Comparison of ENCODE assay signal across 14 cellular contexts in the genomic region with DNA sequence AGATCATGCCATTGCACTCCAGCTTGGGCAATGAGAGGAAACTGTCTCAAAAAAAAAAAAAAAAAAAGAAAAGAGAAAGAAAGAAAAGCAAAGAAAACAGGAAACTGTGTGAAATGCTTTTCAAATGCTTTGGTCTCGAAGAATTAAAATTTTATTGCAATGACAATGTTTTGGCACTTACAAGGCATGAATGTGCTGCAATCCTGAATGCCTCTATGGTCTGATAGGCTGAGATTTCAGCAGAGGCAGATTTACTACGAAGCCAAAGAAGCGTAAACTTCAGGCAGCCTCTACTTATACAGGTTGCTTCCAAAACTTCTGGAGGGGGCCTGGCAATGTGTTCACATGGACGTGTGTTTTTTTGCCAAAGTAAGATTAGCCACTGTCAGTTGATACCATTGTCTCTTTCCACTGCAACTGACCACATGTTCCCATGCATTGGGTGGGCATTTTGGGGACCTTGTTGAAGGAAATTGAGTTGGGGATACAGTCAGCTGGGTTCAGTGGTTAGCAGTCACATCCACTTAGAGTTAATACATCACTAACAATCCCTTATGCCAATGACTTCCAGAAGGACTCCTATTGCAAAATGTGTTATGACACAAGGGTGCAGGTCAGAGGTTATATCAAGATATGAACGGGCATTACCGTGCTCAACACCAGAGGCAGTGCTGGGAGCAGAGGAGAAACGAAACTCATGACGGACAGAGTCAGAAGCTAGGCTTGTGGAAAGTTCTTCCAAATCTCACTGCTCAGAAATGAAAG. TPM values are rescaled to one million over a fixed set of nuclear protein-coding genes. Genes with fewer than 3 reads are reported as not detected.
DNase-seq lines count a peak whose midpoint lies in the region; ATAC-seq and TF ChIP-seq lines count a peak whose summit lies in the region.
"Had no signal": no experiment of that assay in that cellular context is flagged by ENCODE, and none has a peak within 500 bp of the region (broad histone marks: within the 10 kb centered on the region; RNA-seq: fewer than 3 reads in every experiment).

No MANE protein-coding gene starts in this region.

- H3K27me3 ChIP-seq in upper lobe of left lung, result no peaks in the 10 kb centered on the region
- H3K27me3 ChIP-seq: foreskin keratinocyte had no signal

- H3K4me3 ChIP-seq in upper lobe of left lung, result no peak overlapping the region

- 47 to 51% methylated on average over 8 of the region's 8 CpGs for WGBS in upper lobe of left lung, 2 donors

- TF ChIP-seq EP300 in upper lobe of left lung (IDR thresholded peaks at IDR 0.05), result peak in 1 of 4 donors; percentile 71

- no peaks in the 10 kb centered on the region for H3K9me3 Mint-ChIP-seq in WTC11
- H3K9me3 Mint-ChIP-seq: central memory CD8-positive, alpha-beta T cell; stimulated activated naive CD8-positive, alpha-beta T cell treated with anti-CD3 and anti-CD28 coated beads, Interleukin-15, amount 100 ng/mL, for 72 hours had no signal

- no peak overlapping the region for H3K4me3 Mint-ChIP-seq in WTC11
- H3K4me3 Mint-ChIP-seq: central memory CD8-positive, alpha-beta T cell; stimulated activated naive CD8-positive, alpha-beta T cell treated with anti-CD3 and anti-CD28 coated beads, Interleukin-15, amount 100 ng/mL, for 72 hours had no signal

- H3K4me1 Mint-ChIP-seq in WTC11, result peaks cover 45% of the 10 kb centered on the region
- H3K4me1 Mint-ChIP-seq: central memory CD8-positive, alpha-beta T cell had no signal

- no peak for TF ChIP-seq POLR2A in upper lobe of left lung (IDR thresholded peaks at IDR 0.05)

- ATAC-seq in WTC11, result no peak
- ATAC-seq in left lobe of liver, result peak; percentile 86
- ATAC-seq in upper lobe of left lung (ENCODE audit: low FRiP score in 2 of 2), result peak; percentile 66 to 71
- no peak for ATAC-seq in HG03139 (IDR thresholded peaks at IDR 0.05; ENCODE audit: unreplicated experiment)
- no peak for ATAC-seq in GM21737 (IDR thresholded peaks at IDR 0.05; ENCODE audit: unreplicated experiment)
- ATAC-seq: stimulated activated naive CD8-positive, alpha-beta T cell treated with anti-CD3 and anti-CD28 coated beads, Interleukin-15, amount 100 ng/mL, for 72 hours had no signal

- CTCF ChIA-PET in WTC11 (lab: Charles Lee), result interaction anchor here (4.6 kb wide), 1 partner anchor 134 kb away, joined by 21 read pairs; no protein-coding TSS in a partner anchor

- H3K27ac ChIP-seq in upper lobe of left lung, result peak overlapping the region in 1 of 4 donors; percentile 9
- H3K27ac ChIP-seq: foreskin keratinocyte, parathyroid adenoma had no signal

- peaks cover 4 to 26% (median 14%) of the 10 kb centered on the region in 4 donors for H3K4me1 ChIP-seq in upper lobe of left lung
- H3K4me1 ChIP-seq: parathyroid adenoma had no signal

- H3K36me3 ChIP-seq in upper lobe of left lung, result no peaks in the 10 kb centered on the region

- no peaks in the 10 kb centered on the region for H3K9me3 ChIP-seq in upper lobe of left lung

- POLR2A ChIA-PET in WTC11 (lab: Charles Lee), result no interaction called here

- peak; percentile 52 for DNase-seq in HT-29 (ENCODE audit: low spot score)
- DNase-seq in WTC11 (ENCODE audit: low spot score), result no peak
- DNase-seq in left lobe of liver (ENCODE audit: low spot score), result peak; percentile 82
- peak in 1 of 2 donors; percentile 71 for DNase-seq in upper lobe of left lung
- no peak for DNase-seq in A172 (ENCODE audit: low spot score)
- DNase-seq: DMS 273 treated with DMSO at 0.1 percent for 48 hours; Right ventricle myocardium superior; stimulated activated CD4-positive, alpha-beta T cell treated with anti-CD3 and anti-CD28 coated beads, Interleukin-2, amount 100 ng/mL, for 48 hours; stimulated activated naive CD8-positive, alpha-beta T cell treated with anti-CD3 and anti-CD28 coated beads, Interleukin-15, amount 100 ng/mL, for 72 hours had no signal

- no peaks in the 10 kb centered on the region for H3K36me3 Mint-ChIP-seq in WTC11

- no peaks in the 10 kb centered on the region for H3K27me3 Mint-ChIP-seq in WTC11 (ENCODE audit: low read depth)
- H3K27me3 Mint-ChIP-seq: stimulated activated naive CD8-positive, alpha-beta T cell treated with anti-CD3 and anti-CD28 coated beads, Interleukin-15, amount 100 ng/mL, for 72 hours had no signal

- H3K27ac Mint-ChIP-seq in WTC11, result peak overlapping the region; percentile 48; the same call in 1 of the 2 replicates
- H3K27ac Mint-ChIP-seq: stimulated activated naive CD8-positive, alpha-beta T cell treated with anti-CD3 and anti-CD28 coated beads, Interleukin-15, amount 100 ng/mL, for 72 hours had no signal

- TF ChIP-seq CTCF in WTC11 (IDR thresholded peaks at IDR 0.05), result no peak
- TF ChIP-seq CTCF in upper lobe of left lung (IDR thresholded peaks at IDR 0.05), result peak in 1 of 6 experiments; percentile 35

TF ChIP-seq in WTC11, 78 proteins besides CTCF, POLR2A, EP300 and RAD21:
- TF ChIP-seq JUN (CRISPR knock-in tag; IDR thresholded peaks at IDR 0.05), result no peak
- TF ChIP-seq, protein P1, sequence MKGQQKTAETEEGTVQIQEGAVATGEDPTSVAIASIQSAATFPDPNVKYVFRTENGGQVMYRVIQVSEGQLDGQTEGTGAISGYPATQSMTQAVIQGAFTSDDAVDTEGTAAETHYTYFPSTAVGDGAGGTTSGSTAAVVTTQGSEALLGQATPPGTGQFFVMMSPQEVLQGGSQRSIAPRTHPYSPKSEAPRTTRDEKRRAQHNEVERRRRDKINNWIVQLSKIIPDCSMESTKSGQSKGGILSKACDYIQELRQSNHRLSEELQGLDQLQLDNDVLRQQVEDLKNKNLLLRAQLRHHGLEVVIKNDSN (CRISPR knock-in tag; IDR thresholded peaks at IDR 0.05), result no peak
- TF ChIP-seq CREB1 (CRISPR knock-in tag; IDR thresholded peaks at IDR 0.05), result no peak
- no peak for TF ChIP-seq GRHL2 (CRISPR knock-in tag; IDR thresholded peaks at IDR 0.05; ENCODE audit: insufficient replicate concordance, severe bottlenecking)
- TF ChIP-seq GABPB1 (CRISPR knock-in tag; IDR thresholded peaks at IDR 0.05), result peak; percentile 60; the same call in 1 of the 2 replicates
- no peak for TF ChIP-seq EMX1 (CRISPR knock-in tag; IDR thresholded peaks at IDR 0.05)

RNA-seq across cellular contexts. Expression of a gene that starts 48.8 kb away (rescaled TPM):
- 26.0 and 27.3 TPM in 2 replicates for total RNA-seq in HT-29 (2014; rRNA removed; shearing (Covaris generic))
- total RNA-seq in WTC11 (2021) (7.9 to 12.8 TPM (median 8.4 TPM) in 3 replicates), left lobe of liver (11.4 TPM), upper lobe of left lung (1 to 10 TPM; 1.4 to 6.8 (median 4.7) TPM)
- 0.72 and 0.93 TPM in 2 replicates for total RNA-seq in A172 (2014; rRNA removed; shearing (Covaris generic))

Comparison
In these comparisons a context has a peak if more than half of its experiments do, and no peak if none do; other contexts are left out.
1. DNase-seq: peak in HT-29 (single experiment) and left lobe of liver (single experiment); none in WTC11 (single experiment) and A172 (single experiment).
2. ATAC-seq: peak in left lobe of liver (single experiment) and upper lobe of left lung (2 of 2); none in WTC11 (single experiment), HG03139 (single experiment) and GM21737 (single experiment).